Comparison of ENCODE assay signal across 9 cellular contexts in genomic region chr2:120758181-120759048, GRCh38. TPM values are rescaled to one million over a fixed set of nuclear protein-coding genes. Genes with fewer than 3 reads are reported as not detected.
DNase-seq lines count a peak whose midpoint lies in the region; ATAC-seq and TF ChIP-seq lines count a peak whose summit lies in the region.
"Had no signal": no experiment of that assay in that cellular context is flagged by ENCODE, and none has a peak within 500 bp of the region (broad histone marks: within the 10 kb centered on the region; RNA-seq: fewer than 3 reads in every experiment).

No MANE protein-coding gene starts in this region.

- TF ChIP-seq CTCF in fibroblast of villous mesenchyme (IDR thresholded peaks at IDR 0.05; ENCODE audit: insufficient read depth, low read depth, low read length) (no peak), nephron (IDR thresholded peaks at IDR 0.05; ENCODE audit: unreplicated experiment in 3 of 3) (no peak), type B pancreatic cell (conservative IDR thresholded peaks at IDR 0.05) (no peak)

- DNase-seq in amniotic epithelial cell (ENCODE audit: low read depth) (peak; percentile 91), fibroblast of villous mesenchyme (ENCODE audit: low read depth) (peak; percentile 86), type B pancreatic cell (ENCODE audit: extremely low spot score, unreplicated experiment) (peak; percentile 74)
- DNase-seq in stimulated activated CD4-positive, alpha-beta T cell treated with anti-CD3 and anti-CD28 coated beads, Interleukin-2, amount 100 ng/mL, for 24 hours = no peak
- no peak for DNase-seq in activated naive CD4-positive, alpha-beta T cell treated with Interleukin-2 at 50 U/mL for 16 hours
- DNase-seq: NCI-H146 had no signal

- no peak overlapping the region for H3K4me3 ChIP-seq in fibroblast of villous mesenchyme (ENCODE audit: low read depth, low read length)

- H3K27ac Mint-ChIP-seq in nephron (peak overlapping the region; percentile 98 to 99 (median 99)), type B pancreatic cell (peak overlapping the region; percentile 81)

- H3K4me3 Mint-ChIP-seq in nephron = peak overlapping the region; percentile 17 to 67 (median 18)
- H3K4me3 Mint-ChIP-seq in type B pancreatic cell = peak overlapping the region; percentile 58

- H3K4me1 Mint-ChIP-seq in nephron = peaks cover 76% of the 10 kb centered on the region
- H3K4me1 Mint-ChIP-seq in type B pancreatic cell (ENCODE audit: unreplicated experiment) = peaks cover 45% of the 10 kb centered on the region

- H3K27me3 Mint-ChIP-seq in nephron (ENCODE audit: low read depth) (peaks cover 11% of the 10 kb centered on the region), type B pancreatic cell (no peaks in the 10 kb centered on the region)

- no peak for ATAC-seq in HG02588 (IDR thresholded peaks at IDR 0.05; ENCODE audit: unreplicated experiment)

- peaks cover 17% of the 10 kb centered on the region for H3K36me3 Mint-ChIP-seq in nephron (ENCODE audit: low read depth)
- H3K36me3 Mint-ChIP-seq in type B pancreatic cell = peaks cover 7% of the 10 kb centered on the region

- H3K9me3 Mint-ChIP-seq in nephron (peaks cover 5% of the 10 kb centered on the region), type B pancreatic cell (peaks cover 3% of the 10 kb centered on the region)

RNA-seq across cellular contexts. Expression of gene GLI2, which starts 22.7 kb away (rescaled TPM):
- total RNA-seq in fibroblast of villous mesenchyme = 22.5 and 28.3 TPM in 2 replicates
- 10.5 and 28.6 TPM in 2 replicates for total RNA-seq in type B pancreatic cell (ENCODE audit: low replicate concordance)
- total RNA-seq: mononuclear cell had no signal

Comparison
In these comparisons a context has a peak if more than half of its experiments do, and no peak if none do; other contexts are left out.
1. DNase-seq: peak in amniotic epithelial cell (single experiment), fibroblast of villous mesenchyme (single experiment) and type B pancreatic cell (single experiment); none in stimulated activated CD4-positive, alpha-beta T cell treated with anti-CD3 and anti-CD28 coated beads, Interleukin-2, amount 100 ng/mL, for 24 hours (0 of 2) and activated naive CD4-positive, alpha-beta T cell treated with Interleukin-2 at 50 U/mL for 16 hours (single experiment).